In genomic region chr4:6277139-6277802, GRCh38 we compare ENCODE assay signal across 1 cellular context.
TF ChIP-seq lines count a peak whose summit lies in the region.

No MANE protein-coding gene starts in this region.

TF ChIP-seq in HepG2, 621 proteins besides CTCF, POLR2A, EP300 and RAD21 (continued from another document and continues in another):
- TF ChIP-seq ZNF746 (CRISPR knock-in tag; IDR thresholded peaks at IDR 0.05) (no peak), THAP9 (CRISPR knock-in tag; IDR thresholded peaks at IDR 0.05; ENCODE audit: borderline replicate concordance) (no peak), PPARG (CRISPR knock-in tag; conservative IDR thresholded peaks at IDR 0.05) (no peak), HOXD1 (CRISPR knock-in tag; IDR thresholded peaks at IDR 0.05) (0 out of 2 replicates have a peak, but pooled peaks have one; percentile 44), FOXO4 (CRISPR knock-in tag; conservative IDR thresholded peaks at IDR 0.05) (no peak), MTF2 (CRISPR knock-in tag; IDR thresholded peaks at IDR 0.05; ENCODE audit: borderline replicate concordance) (0 out of 2 replicates have a peak, but pooled peaks have one; percentile 81), TBX3 (IDR thresholded peaks at IDR 0.05; ENCODE audit: borderline replicate concordance) (no peak), KDM6A (CRISPR knock-in tag; IDR thresholded peaks at IDR 0.05; ENCODE audit: low read depth) (no peak), HDAC2 (CRISPR knock-in tag; IDR thresholded peaks at IDR 0.05) (no peak), USF2 (IDR thresholded peaks at IDR 0.05; ENCODE audit: low read depth, low read length) (0 out of 2 replicates have a peak, but pooled peaks have one; percentile 38), USF2 (CRISPR knock-in tag; IDR thresholded peaks at IDR 0.05; ENCODE audit: borderline replicate concordance) (no peak; the same call in 1 of the 2 replicates), GFI1 (CRISPR knock-in tag; IDR thresholded peaks at IDR 0.05; ENCODE audit: borderline replicate concordance) (0 out of 2 replicates have a peak, but pooled peaks have one; percentile 50), THAP8 (CRISPR knock-in tag; IDR thresholded peaks at IDR 0.05; ENCODE audit: borderline replicate concordance) (no peak), DBP (CRISPR knock-in tag; IDR thresholded peaks at IDR 0.05; ENCODE audit: not compliant biosample characterization) (no peak), ATF1 (CRISPR knock-in tag; IDR thresholded peaks at IDR 0.05) (no peak), TIGD3 (CRISPR knock-in tag; IDR thresholded peaks at IDR 0.05; ENCODE audit: borderline replicate concordance) (no peak), ATAD3A (CRISPR knock-in tag; IDR thresholded peaks at IDR 0.05) (no peak), HNRNPUL1 (IDR thresholded peaks at IDR 0.05; ENCODE audit: low read depth, low read length) (no peak), ZNF740 (CRISPR knock-in tag; IDR thresholded peaks at IDR 0.05) (peak; percentile 29; the same call in 1 of the 2 replicates), NFIC (IDR thresholded peaks at IDR 0.05; ENCODE audit: low read length) (no peak), ZMAT5 (CRISPR knock-in tag; IDR thresholded peaks at IDR 0.05; ENCODE audit: borderline replicate concordance, low read depth) (no peak), KLF9 (CRISPR knock-in tag; IDR thresholded peaks at IDR 0.05; ENCODE audit: low read depth) (no peak), SMC3 (IDR thresholded peaks at IDR 0.05; ENCODE audit: low read length) (no peak), ZNF563 (CRISPR knock-in tag; IDR thresholded peaks at IDR 0.05) (no peak), ZMAT3 (CRISPR knock-in tag; conservative IDR thresholded peaks at IDR 0.05) (no peak), AKAP8 (CRISPR knock-in tag; IDR thresholded peaks at IDR 0.05) (no peak), ELF3 (CRISPR knock-in tag; IDR thresholded peaks at IDR 0.05) (no peak), ISL2 (CRISPR knock-in tag; IDR thresholded peaks at IDR 0.05) (0 out of 2 replicates have a peak, but pooled peaks have one; percentile 19), MED1 (CRISPR knock-in tag; IDR thresholded peaks at IDR 0.05) (peak; percentile 77), LRRFIP1 (CRISPR knock-in tag; conservative IDR thresholded peaks at IDR 0.05) (no peak), SSRP1 (CRISPR knock-in tag; IDR thresholded peaks at IDR 0.05) (no peak), TBX2 (CRISPR knock-in tag; IDR thresholded peaks at IDR 0.05; ENCODE audit: borderline replicate concordance) (no peak; the same call in 1 of the 2 replicates), U2AF1 (optimal IDR thresholded peaks at IDR 0.05; ENCODE audit: low read depth, low read length) (no peak), ZBTB7B (CRISPR knock-in tag; IDR thresholded peaks at IDR 0.05) (peak; percentile 68; the same call in 1 of the 2 replicates), DR1 (CRISPR knock-in tag; IDR thresholded peaks at IDR 0.05) (no peak), MTERF4 (CRISPR knock-in tag; IDR thresholded peaks at IDR 0.05) (no peak), ZBTB42 (CRISPR knock-in tag; IDR thresholded peaks at IDR 0.05) (no peak), ZNF512 (CRISPR knock-in tag; IDR thresholded peaks at IDR 0.05) (no peak), FOXJ3 (CRISPR knock-in tag; IDR thresholded peaks at IDR 0.05; ENCODE audit: borderline replicate concordance) (no peak), ZNF839 (CRISPR knock-in tag; IDR thresholded peaks at IDR 0.05; ENCODE audit: borderline replicate concordance) (no peak), ZNF30 (CRISPR knock-in tag; IDR thresholded peaks at IDR 0.05) (0 out of 2 replicates have a peak, but pooled peaks have one; percentile 73), ZNF609 (CRISPR knock-in tag; IDR thresholded peaks at IDR 0.05; ENCODE audit: borderline replicate concordance) (0 out of 2 replicates have a peak, but pooled peaks have one; percentile 31)
